ENCODE assay signal across 8 cellular contexts in the genomic region with DNA sequence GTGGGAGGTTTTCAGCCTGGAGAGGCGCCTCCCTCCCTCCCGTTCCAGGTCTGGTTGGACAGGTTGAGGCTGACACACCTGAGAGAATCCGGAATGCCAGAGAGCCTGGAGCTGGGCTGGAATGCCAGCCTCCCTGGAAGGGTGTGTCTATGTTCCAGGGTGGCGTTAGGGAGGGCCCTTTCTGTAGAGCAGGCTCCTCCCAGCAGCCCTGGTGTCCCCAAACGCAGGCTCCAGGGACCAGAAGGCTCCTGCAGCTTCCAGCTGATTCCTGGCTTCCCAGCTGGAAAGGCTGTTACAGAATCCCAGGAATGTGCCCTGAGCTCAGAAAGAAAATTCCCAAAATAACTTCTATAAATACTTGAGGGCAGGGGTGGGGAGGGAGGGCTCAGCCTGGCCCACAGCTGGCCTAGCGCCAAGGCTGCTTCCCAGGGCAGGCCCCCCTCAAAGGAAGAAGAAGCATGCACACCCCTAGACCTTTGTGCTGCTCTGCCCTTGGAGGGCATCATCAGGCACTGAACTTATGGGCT.
DNase-seq lines count a peak whose midpoint lies in the region; ATAC-seq and TF ChIP-seq lines count a peak whose summit lies in the region.

No MANE protein-coding gene starts in this region.

- H3K27ac Mint-ChIP-seq in CD8-positive, alpha-beta T cell: peak overlapping the region; percentile 37
- no peak overlapping the region for H3K27ac Mint-ChIP-seq in activated naive CD8-positive, alpha-beta T cell treated with anti-CD3 and anti-CD28 coated beads, Interleukin-2, amount 50 U/mL, for 24 hours

- H2AFZ ChIP-seq in parathyroid adenoma: no peak overlapping the region

- DNase-seq in CD8-positive, alpha-beta T cell: no peak
- DNase-seq in RWPE2 (ENCODE audit: low spot score): peak; percentile 87
- peak; percentile 52 for DNase-seq in foreskin melanocyte
- no peak for DNase-seq in activated naive CD8-positive, alpha-beta T cell treated with anti-CD3 and anti-CD28 coated beads, Interleukin-2, amount 50 U/mL, for 24 hours
- no peak for DNase-seq in KBM-7

- TF ChIP-seq CTCF in CD8-positive, alpha-beta T cell (IDR thresholded peaks at IDR 0.05): no peak
- TF ChIP-seq CTCF in RWPE2 (IDR thresholded peaks at IDR 0.05; ENCODE audit: poor library complexity, severe bottlenecking) (no peak), parathyroid adenoma (IDR thresholded peaks at IDR 0.05) (no peak)

- no peak overlapping the region for H3K4me3 Mint-ChIP-seq in CD8-positive, alpha-beta T cell
- H3K4me3 Mint-ChIP-seq in activated naive CD8-positive, alpha-beta T cell treated with anti-CD3 and anti-CD28 coated beads, Interleukin-2, amount 50 U/mL, for 24 hours: no peak overlapping the region

- no peak overlapping the region for H3K9ac ChIP-seq in parathyroid adenoma

- no peaks in the 10 kb centered on the region for H3K27me3 Mint-ChIP-seq in CD8-positive, alpha-beta T cell (ENCODE audit: low read depth)
- no peaks in the 10 kb centered on the region for H3K27me3 Mint-ChIP-seq in activated naive CD8-positive, alpha-beta T cell treated with anti-CD3 and anti-CD28 coated beads, Interleukin-2, amount 50 U/mL, for 24 hours

- H3K27ac ChIP-seq in CD8-positive, alpha-beta T cell (ENCODE audit: low read depth, low read length): no peak overlapping the region
- H3K27ac ChIP-seq in RWPE2 (ENCODE audit: poor library complexity, severe bottlenecking) (peak overlapping the region; percentile 86), parathyroid adenoma (peak overlapping the region; percentile 24)

- H3K79me2 ChIP-seq in parathyroid adenoma: no peaks in the 10 kb centered on the region

- H3K9me3 ChIP-seq in CD8-positive, alpha-beta T cell (ENCODE audit: low read length): no peaks in the 10 kb centered on the region
- H3K9me3 ChIP-seq in RWPE2 (ENCODE audit: severe bottlenecking) (no peaks in the 10 kb centered on the region), parathyroid adenoma (ENCODE audit: control insufficient read depth, low read length) (no peaks in the 10 kb centered on the region)

- peaks cover 38% of the 10 kb centered on the region for H3K36me3 Mint-ChIP-seq in CD8-positive, alpha-beta T cell
- H3K36me3 Mint-ChIP-seq in activated naive CD8-positive, alpha-beta T cell treated with anti-CD3 and anti-CD28 coated beads, Interleukin-2, amount 50 U/mL, for 24 hours (ENCODE audit: low read depth): peaks cover 4% of the 10 kb centered on the region

- CTCF ChIA-PET in CD8-positive, alpha-beta T cell (lab: Charles Lee): no interaction called here

- POLR2A ChIA-PET in CD8-positive, alpha-beta T cell (lab: Charles Lee): no interaction called here

- intact Hi-C loops in CD8-positive, alpha-beta T cell (cut with DNase I, micrococcal nuclease): no loop called here

- ATAC-seq in CD8-positive, alpha-beta T cell: no peak
- ATAC-seq in RWPE2 (ENCODE audit: low read depth) (peak; percentile 95), GM21619 (IDR thresholded peaks at IDR 0.05; ENCODE audit: unreplicated experiment) (no peak), HG02884 (IDR thresholded peaks at IDR 0.05; ENCODE audit: unreplicated experiment) (no peak)
- no peak for ATAC-seq in activated naive CD8-positive, alpha-beta T cell treated with anti-CD3 and anti-CD28 coated beads, Interleukin-2, amount 50 U/mL, for 24 hours

- no peaks in the 10 kb centered on the region for H3K27me3 ChIP-seq in CD8-positive, alpha-beta T cell (ENCODE audit: insufficient read depth, low read length)
- H3K27me3 ChIP-seq in RWPE2 (ENCODE audit: insufficient read depth, poor library complexity, severe bottlenecking) (no peaks in the 10 kb centered on the region), parathyroid adenoma (ENCODE audit: control insufficient read depth, insufficient read depth, low read length) (no peaks in the 10 kb centered on the region)

- H3K4me1 Mint-ChIP-seq in CD8-positive, alpha-beta T cell (ENCODE audit: low read depth): peaks cover 50% of the 10 kb centered on the region
- H3K4me1 Mint-ChIP-seq in activated naive CD8-positive, alpha-beta T cell treated with anti-CD3 and anti-CD28 coated beads, Interleukin-2, amount 50 U/mL, for 24 hours: peaks cover 43% of the 10 kb centered on the region

- no peak overlapping the region for H3K4me3 ChIP-seq in CD8-positive, alpha-beta T cell (ENCODE audit: low read depth, low read length)
- H3K4me3 ChIP-seq in RWPE2 (ENCODE audit: severe bottlenecking): no peak overlapping the region
- no peak overlapping the region for H3K4me3 ChIP-seq in parathyroid adenoma (ENCODE audit: low read depth, low read length)

- in situ Hi-C loops in KBM-7 (cut with MboI; ENCODE audit: low pct_unique_long_range_greater_than_20kb, low sequenced_read_pairs): no loop called here

- no peaks in the 10 kb centered on the region for H3K36me3 ChIP-seq in CD8-positive, alpha-beta T cell (ENCODE audit: insufficient read depth, low read length)
- H3K36me3 ChIP-seq in RWPE2 (ENCODE audit: low read depth): peaks cover 8% of the 10 kb centered on the region
- no peaks in the 10 kb centered on the region for H3K36me3 ChIP-seq in parathyroid adenoma (ENCODE audit: control insufficient read depth, insufficient read depth, low read length)

- H3K9me3 Mint-ChIP-seq in CD8-positive, alpha-beta T cell: no peaks in the 10 kb centered on the region
- H3K9me3 Mint-ChIP-seq in activated naive CD8-positive, alpha-beta T cell treated with anti-CD3 and anti-CD28 coated beads, Interleukin-2, amount 50 U/mL, for 24 hours: no peaks in the 10 kb centered on the region

- peaks cover 39% of the 10 kb centered on the region for H3K4me1 ChIP-seq in CD8-positive, alpha-beta T cell (ENCODE audit: insufficient read depth, low read length)
- H3K4me1 ChIP-seq in RWPE2 (ENCODE audit: insufficient read depth, poor library complexity, severe bottlenecking) (peaks cover 38% of the 10 kb centered on the region), parathyroid adenoma (peaks cover 12% of the 10 kb centered on the region)

- no peak overlapping the region for H3K4me2 ChIP-seq in parathyroid adenoma (ENCODE audit: low read length)

Comparison
In these comparisons a context has a peak if more than half of its experiments do, and no peak if none do; other contexts are left out.
1. DNase-seq: peak in RWPE2 (single experiment) and foreskin melanocyte (single experiment); none in CD8-positive, alpha-beta T cell (0 of 7), activated naive CD8-positive, alpha-beta T cell treated with anti-CD3 and anti-CD28 coated beads, Interleukin-2, amount 50 U/mL, for 24 hours (single experiment) and KBM-7 (single experiment).